Comparison of ENCODE assay signal across 26 cellular contexts in the genomic region with DNA sequence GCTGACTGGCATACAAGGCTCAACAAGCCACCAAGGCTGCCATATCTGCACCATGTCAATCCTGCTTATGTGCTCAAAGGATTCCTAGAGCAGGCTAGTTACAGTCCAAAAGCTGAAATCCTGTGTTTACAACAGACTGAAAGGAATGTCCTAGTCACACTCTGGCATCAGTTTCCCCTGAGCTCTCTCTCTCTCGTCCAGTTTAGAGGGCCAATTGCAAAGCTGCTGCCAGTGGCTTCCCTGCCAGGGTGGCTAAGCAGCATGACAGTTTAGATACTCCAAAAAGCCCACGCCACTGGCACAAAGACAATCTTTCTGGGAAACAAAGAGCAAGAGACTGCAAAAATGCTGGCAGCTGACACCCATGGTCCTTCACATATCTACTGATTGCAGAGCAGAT.
DNase-seq lines count a peak whose midpoint lies in the region; ATAC-seq and TF ChIP-seq lines count a peak whose summit lies in the region.
"Had no signal": no experiment of that assay in that cellular context is flagged by ENCODE, and none has a peak within 500 bp of the region (broad histone marks: within the 10 kb centered on the region; RNA-seq: fewer than 3 reads in every experiment).

No MANE protein-coding gene starts in this region.

- H3K36me3 ChIP-seq in adipocyte (ENCODE audit: control insufficient read depth, insufficient read depth, low read length, severe bottlenecking), result no peaks in the 10 kb centered on the region
- H3K36me3 ChIP-seq in left lung, result no peaks in the 10 kb centered on the region
- H3K36me3 ChIP-seq: sigmoid colon, thoracic aorta had no signal

- H3K4me3 ChIP-seq in adipocyte (ENCODE audit: low read length), result peak overlapping the region; percentile 2
- H3K4me3 ChIP-seq in left lung, result no peak overlapping the region
- H3K4me3 ChIP-seq: body of pancreas, sigmoid colon, thoracic aorta had no signal

- peak; percentile 21 for ATAC-seq in left lung
- ATAC-seq in HG03039 (IDR thresholded peaks at IDR 0.05; ENCODE audit: unreplicated experiment), result no peak
- ATAC-seq: body of pancreas; CD8-positive, alpha-beta T cell; Right ventricle myocardium inferior; stimulated activated effector memory CD8-positive, alpha-beta T cell treated with anti-CD3 and anti-CD28 coated beads, Interleukin-12 subunit alpha, Interleukin-12 subunit beta, amount 100 ng/mL, for 72 hours had no signal

- H3K27me3 ChIP-seq in adipocyte (replicated peaks; ENCODE audit: control insufficient read depth, insufficient read depth, low read length), result no peaks in the 10 kb centered on the region
- no peaks in the 10 kb centered on the region for H3K27me3 ChIP-seq in left lung
- H3K27me3 ChIP-seq: body of pancreas, sigmoid colon had no signal

- intact Hi-C loops in left lung (cut with DNase I), result no loop called here

- no peak overlapping the region for H3K9ac ChIP-seq in adipocyte (ENCODE audit: low read length)

- DNase-seq in NCI-H82 (lab: John Stamatoyannopoulos, UW) (peak; percentile 24), NCI-H82 treated with DMSO at 0.1 percent for 48 hours (lab: John Stamatoyannopoulos, UW; ENCODE audit: unreplicated experiment) (no peak), adipocyte (ENCODE audit: low read depth) (no peak), left lung (no peak), superior temporal gyrus (ENCODE audit: extremely low spot score) (peak; percentile 52), chondrocyte (ENCODE audit: low spot score) (no peak), HuH-7.5 (ENCODE audit: low spot score) (no peak)
- DNase-seq: 8988T; activated CD4-positive, alpha-beta T cell treated with anti-CD3 and anti-CD28 coated beads for 4 hours; activated CD8-positive, alpha-beta memory T cell treated with anti-CD3 and anti-CD28 coated beads for 24 hours; activated gamma-delta T cell treated with Interleukin-2 at 50 U/mL for 16 hours; body of pancreas; CD8-positive, alpha-beta T cell; effector CD4-positive, alpha-beta T cell; H7; kidney; mammary epithelial cell; NCI-H1105 treated with DMSO at 0.1 percent for 48 hours; NCI-H2029 treated with DMSO at 0.1 percent for 48 hours; sigmoid colon; stimulated activated CD4-positive, alpha-beta T cell treated with anti-CD3 and anti-CD28 coated beads, Interleukin-4, amount 100 ng/mL, for 24 hours had no signal

- H3K4me1 Mint-ChIP-seq in chondrocyte (ENCODE audit: low read depth), result no peaks in the 10 kb centered on the region
- H3K4me1 Mint-ChIP-seq: stimulated activated effector memory CD8-positive, alpha-beta T cell treated with anti-CD3 and anti-CD28 coated beads, Interleukin-12 subunit alpha, Interleukin-12 subunit beta, amount 100 ng/mL, for 72 hours had no signal

- no peaks in the 10 kb centered on the region for H3K9me3 ChIP-seq in adipocyte (ENCODE audit: control insufficient read depth, low read length)
- no peaks in the 10 kb centered on the region for H3K9me3 ChIP-seq in left lung
- H3K9me3 ChIP-seq: body of pancreas, sigmoid colon, thoracic aorta had no signal

- no peak overlapping the region for H3K27ac Mint-ChIP-seq in chondrocyte (ENCODE audit: unreplicated experiment)
- H3K27ac Mint-ChIP-seq: CD8-positive, alpha-beta T cell; progenitor cell of endocrine pancreas; stimulated activated effector memory CD8-positive, alpha-beta T cell treated with anti-CD3 and anti-CD28 coated beads, Interleukin-12 subunit alpha, Interleukin-12 subunit beta, amount 100 ng/mL, for 72 hours had no signal

- H3K9me3 Mint-ChIP-seq in chondrocyte (ENCODE audit: low read depth), result no peaks in the 10 kb centered on the region
- H3K9me3 Mint-ChIP-seq: CD8-positive, alpha-beta T cell; stimulated activated effector memory CD8-positive, alpha-beta T cell treated with anti-CD3 and anti-CD28 coated beads, Interleukin-12 subunit alpha, Interleukin-12 subunit beta, amount 100 ng/mL, for 72 hours had no signal

- H3K27ac ChIP-seq in left lung, result peak overlapping the region in 1 of 2 donors; percentile 54
- H3K27ac ChIP-seq: body of pancreas, sigmoid colon, thoracic aorta had no signal

- TF ChIP-seq CTCF in left lung (IDR thresholded peaks at IDR 0.05) (no peak), chondrocyte (IDR thresholded peaks at IDR 0.05) (no peak)

- peaks cover 6% of the 10 kb centered on the region for H3K27me3 Mint-ChIP-seq in chondrocyte (ENCODE audit: low read depth)
- H3K27me3 Mint-ChIP-seq: progenitor cell of endocrine pancreas had no signal

- H3K4me3 Mint-ChIP-seq in chondrocyte (ENCODE audit: unreplicated experiment), result no peak overlapping the region
- H3K4me3 Mint-ChIP-seq: CD8-positive, alpha-beta T cell; stimulated activated effector memory CD8-positive, alpha-beta T cell treated with anti-CD3 and anti-CD28 coated beads, Interleukin-12 subunit alpha, Interleukin-12 subunit beta, amount 100 ng/mL, for 72 hours had no signal

- H3K36me3 Mint-ChIP-seq in chondrocyte (ENCODE audit: low read depth), result no peaks in the 10 kb centered on the region
- H3K36me3 Mint-ChIP-seq: CD8-positive, alpha-beta T cell; stimulated activated effector memory CD8-positive, alpha-beta T cell treated with anti-CD3 and anti-CD28 coated beads, Interleukin-12 subunit alpha, Interleukin-12 subunit beta, amount 100 ng/mL, for 72 hours had no signal

- H3K4me1 ChIP-seq in adipocyte (ENCODE audit: control insufficient read depth, insufficient read depth, low read length) (peaks cover 17% of the 10 kb centered on the region), left lung (no peaks in the 10 kb centered on the region)
- H3K4me1 ChIP-seq: body of pancreas, sigmoid colon had no signal

Comparison
In these comparisons a context has a peak if more than half of its experiments do, and no peak if none do; other contexts are left out.
1. DNase-seq: peak in NCI-H82 (single experiment) and superior temporal gyrus (single experiment); none in NCI-H82 treated with DMSO at 0.1 percent for 48 hours (single experiment), adipocyte (single experiment), left lung (0 of 2), chondrocyte (single experiment) and HuH-7.5 (single experiment).